ENCODE assay signal across 12 cellular contexts in genomic region chr14:102898776-102899515, GRCh38. TPM values are rescaled to one million over a fixed set of nuclear protein-coding genes. Genes with fewer than 3 reads are reported as not detected.
DNase-seq lines count a peak whose midpoint lies in the region; ATAC-seq and TF ChIP-seq lines count a peak whose summit lies in the region.
"Had no signal": no experiment of that assay in that cellular context is flagged by ENCODE, and none has a peak within 500 bp of the region (broad histone marks: within the 10 kb centered on the region; RNA-seq: fewer than 3 reads in every experiment).

No MANE protein-coding gene starts in this region.

- no peaks in the 10 kb centered on the region for H3K9me3 Mint-ChIP-seq in activated T-cell treated with anti-CD3 and anti-CD28 coated beads, Interleukin-2, amount 50 U/mL, for 24 hours
- H3K9me3 Mint-ChIP-seq in activated naive CD8-positive, alpha-beta T cell treated with anti-CD3 and anti-CD28 coated beads for 36 hours: no peaks in the 10 kb centered on the region
- no peaks in the 10 kb centered on the region for H3K9me3 Mint-ChIP-seq in stimulated activated naive B cell treated with anti-CD40 and anti-IgM and Interleukin-4, amounts not matched to agents 10 μg/mL and 1 μg/mL and 100 μg/mL, for 72 hours
- H3K9me3 Mint-ChIP-seq: brain had no signal

- H3K9ac ChIP-seq in HUES64 (ENCODE audit: low read depth, low read length): peak overlapping the region; percentile 8; the same call in 1 of the 2 replicates

- TF ChIP-seq POLR2A in esophagus squamous epithelium (IDR thresholded peaks at IDR 0.05) (no peak), adrenal gland (IDR thresholded peaks at IDR 0.05) (no peak)

- H3K4me3 ChIP-seq in HUES64 (ENCODE audit: low read length): no peak overlapping the region
- H3K4me3 ChIP-seq in esophagus squamous epithelium: no peak overlapping the region
- no peak overlapping the region for H3K4me3 ChIP-seq in adrenal gland

- WGBS in HUES64: 91% methylated on average over 18 of the region's 18 CpGs
- WGBS in esophagus squamous epithelium, 2 donors: 80 to 90% methylated on average over 7 to 14 of the region's 18 CpGs
- 90 to 94% (median 93%) methylated on average over 16 to 18 of the region's 18 CpGs for WGBS in adrenal gland, 4 donors

- DNase-seq in activated T-cell treated with anti-CD3 and anti-CD28 coated beads, Interleukin-2, amount 50 U/mL, for 24 hours: no peak
- DNase-seq in activated T-cell treated with anti-CD3 and anti-CD28 coated beads for 4 hours: no peak
- DNase-seq in activated naive CD8-positive, alpha-beta T cell treated with anti-CD3 and anti-CD28 coated beads for 36 hours: no peak
- DNase-seq in stimulated activated naive B cell treated with anti-CD40 and anti-IgM and Interleukin-4, amounts not matched to agents 10 μg/mL and 1 μg/mL and 100 μg/mL, for 72 hours: peak; percentile 67
- DNase-seq in esophagus squamous epithelium (lab: John Stamatoyannopoulos, UW): no peak
- no peak for DNase-seq in adrenal gland
- DNase-seq: effector CD4-positive, alpha-beta T cell; mesendoderm; SHP77 treated with DMSO at 0.1 percent for 48 hours had no signal

- no peaks in the 10 kb centered on the region for H3K9me3 ChIP-seq in HUES64 (ENCODE audit: insufficient read depth, low read depth, low read length)
- H3K9me3 ChIP-seq in esophagus squamous epithelium: no peaks in the 10 kb centered on the region
- H3K9me3 ChIP-seq in adrenal gland (replicated peaks in 1 of 3): no peaks in the 10 kb centered on the region

- intact Hi-C loops in esophagus squamous epithelium (cut with DNase I) (no loop called here), adrenal gland (cut with DNase I) (no loop called here)

- no peaks in the 10 kb centered on the region for H3K27me3 ChIP-seq in HUES64 (ENCODE audit: insufficient read depth, low read length)
- H3K27me3 ChIP-seq in esophagus squamous epithelium: no peaks in the 10 kb centered on the region
- no peaks in the 10 kb centered on the region for H3K27me3 ChIP-seq in adrenal gland

- no peaks in the 10 kb centered on the region for H3K4me1 ChIP-seq in HUES64 (ENCODE audit: insufficient read depth, low read length)
- H3K4me1 ChIP-seq in esophagus squamous epithelium: no peaks in the 10 kb centered on the region
- peaks cover 0 to 17% of the 10 kb centered on the region in 2 donors for H3K4me1 ChIP-seq in adrenal gland (replicated peaks in 1 of 2)

- TF ChIP-seq CTCF in esophagus squamous epithelium (IDR thresholded peaks at IDR 0.05) (no peak), adrenal gland (IDR thresholded peaks at IDR 0.05) (no peak)

- ATAC-seq in stimulated activated naive B cell treated with anti-CD40 and anti-IgM and Interleukin-4, amounts not matched to agents 10 μg/mL and 1 μg/mL and 100 μg/mL, for 72 hours (replicated peaks): peak; percentile 43 to 49
- ATAC-seq in HG03139 (IDR thresholded peaks at IDR 0.05; ENCODE audit: unreplicated experiment): no peak

- H3K36me3 ChIP-seq in HUES64 (ENCODE audit: insufficient read depth, low read length): no peaks in the 10 kb centered on the region
- peaks cover 5 to 75% (median 7%) of the 10 kb centered on the region in 3 donors for H3K36me3 ChIP-seq in esophagus squamous epithelium
- H3K36me3 ChIP-seq in adrenal gland (replicated peaks in 1 of 2): peaks cover 0 to 10% of the 10 kb centered on the region in 2 donors

- H3K4me1 Mint-ChIP-seq in activated T-cell treated with anti-CD3 and anti-CD28 coated beads, Interleukin-2, amount 50 U/mL, for 24 hours (ENCODE audit: low read depth): peaks cover 25% of the 10 kb centered on the region
- peaks cover 19% of the 10 kb centered on the region for H3K4me1 Mint-ChIP-seq in activated naive CD8-positive, alpha-beta T cell treated with anti-CD3 and anti-CD28 coated beads for 36 hours
- peaks cover 49 to 77% of the 10 kb centered on the region in 2 donors for H3K4me1 Mint-ChIP-seq in stimulated activated naive B cell treated with anti-CD40 and anti-IgM and Interleukin-4, amounts not matched to agents 10 μg/mL and 1 μg/mL and 100 μg/mL, for 72 hours
- H3K4me1 Mint-ChIP-seq: brain had no signal

- no peak overlapping the region for H3K4me3 Mint-ChIP-seq in activated T-cell treated with anti-CD3 and anti-CD28 coated beads, Interleukin-2, amount 50 U/mL, for 24 hours
- no peak overlapping the region for H3K4me3 Mint-ChIP-seq in activated naive CD8-positive, alpha-beta T cell treated with anti-CD3 and anti-CD28 coated beads for 36 hours
- H3K4me3 Mint-ChIP-seq in stimulated activated naive B cell treated with anti-CD40 and anti-IgM and Interleukin-4, amounts not matched to agents 10 μg/mL and 1 μg/mL and 100 μg/mL, for 72 hours: peak overlapping the region; percentile 52 to 74
- H3K4me3 Mint-ChIP-seq: brain had no signal

- H3K27ac ChIP-seq in HUES64 (ENCODE audit: low read depth, low read length) (no peak overlapping the region), esophagus squamous epithelium (no peak overlapping the region), adrenal gland (no peak overlapping the region)

- H3K36me3 Mint-ChIP-seq in activated T-cell treated with anti-CD3 and anti-CD28 coated beads, Interleukin-2, amount 50 U/mL, for 24 hours (ENCODE audit: low read depth): peaks cover 99% of the 10 kb centered on the region
- H3K36me3 Mint-ChIP-seq in activated naive CD8-positive, alpha-beta T cell treated with anti-CD3 and anti-CD28 coated beads for 36 hours: peaks cover 11% of the 10 kb centered on the region
- H3K36me3 Mint-ChIP-seq in stimulated activated naive B cell treated with anti-CD40 and anti-IgM and Interleukin-4, amounts not matched to agents 10 μg/mL and 1 μg/mL and 100 μg/mL, for 72 hours: peaks cover 66 to 67% of the 10 kb centered on the region in 2 donors

- no peaks in the 10 kb centered on the region for H3K27me3 Mint-ChIP-seq in activated T-cell treated with anti-CD3 and anti-CD28 coated beads, Interleukin-2, amount 50 U/mL, for 24 hours
- no peaks in the 10 kb centered on the region for H3K27me3 Mint-ChIP-seq in activated naive CD8-positive, alpha-beta T cell treated with anti-CD3 and anti-CD28 coated beads for 36 hours
- no peaks in the 10 kb centered on the region for H3K27me3 Mint-ChIP-seq in stimulated activated naive B cell treated with anti-CD40 and anti-IgM and Interleukin-4, amounts not matched to agents 10 μg/mL and 1 μg/mL and 100 μg/mL, for 72 hours
- H3K27me3 Mint-ChIP-seq: brain had no signal

- peak overlapping the region; percentile 69 for H3K27ac Mint-ChIP-seq in activated T-cell treated with anti-CD3 and anti-CD28 coated beads, Interleukin-2, amount 50 U/mL, for 24 hours
- H3K27ac Mint-ChIP-seq in activated naive CD8-positive, alpha-beta T cell treated with anti-CD3 and anti-CD28 coated beads for 36 hours: peak overlapping the region; percentile 12
- H3K27ac Mint-ChIP-seq in stimulated activated naive B cell treated with anti-CD40 and anti-IgM and Interleukin-4, amounts not matched to agents 10 μg/mL and 1 μg/mL and 100 μg/mL, for 72 hours: peak overlapping the region; percentile 96

RNA-seq across cellular contexts. Expression of gene AMN, which starts 23.5 kb away (rescaled TPM):
- 0.20 TPM for polyA plus RNA-seq in HUES64 (2013, experiment 1 of 2)
- 0.38 TPM for polyA plus RNA-seq in HUES64 (2013, experiment 2 of 2)
- 1 to 10 TPM in 1 of 2 experiments, under 1 TPM in 1; 0.72 to 2.0 TPM for total RNA-seq in activated naive CD8-positive, alpha-beta T cell treated with anti-CD3 and anti-CD28 coated beads for 36 hours
- 10 to 100 TPM in 3 of 4 donors, 1 to 10 TPM in 1; 7.6 to 24.0 (median 19.7) TPM for total RNA-seq in esophagus squamous epithelium
- under 1 TPM in 5 of 8 donors, not detected in 3; 0.07 to 0.65 (median 0.34) TPM for total RNA-seq in adrenal gland
- 1 to 10 TPM in 1 of 3 donors, under 1 TPM in 1, not detected in 1; 0.48 to 3.6 TPM for polyA plus RNA-seq in adrenal gland

Comparison
In these comparisons a context has a peak if more than half of its experiments do, and no peak if none do; other contexts are left out.
1. H3K27ac Mint-ChIP-seq: peak in every context shown above with its lines; median percentile 96 in stimulated activated naive B cell treated with anti-CD40 and anti-IgM and Interleukin-4, amounts not matched to agents 10 μg/mL and 1 μg/mL and 100 μg/mL, for 72 hours; 69 in activated T-cell treated with anti-CD3 and anti-CD28 coated beads, Interleukin-2, amount 50 U/mL, for 24 hours; 12 in activated naive CD8-positive, alpha-beta T cell treated with anti-CD3 and anti-CD28 coated beads for 36 hours.
2. H3K4me3 Mint-ChIP-seq: peak in stimulated activated naive B cell treated with anti-CD40 and anti-IgM and Interleukin-4, amounts not matched to agents 10 μg/mL and 1 μg/mL and 100 μg/mL, for 72 hours (2 of 2); none in activated T-cell treated with anti-CD3 and anti-CD28 coated beads, Interleukin-2, amount 50 U/mL, for 24 hours (single experiment) and activated naive CD8-positive, alpha-beta T cell treated with anti-CD3 and anti-CD28 coated beads for 36 hours (single experiment).